In genomic region chr21:14740692-14741091, GRCh38 we compare ENCODE assay signal across 17 cellular contexts.
DNase-seq lines count a peak whose midpoint lies in the region; ATAC-seq and TF ChIP-seq lines count a peak whose summit lies in the region.
"Had no signal": no experiment of that assay in that cellular context is flagged by ENCODE, and none has a peak within 500 bp of the region (broad histone marks: within the 10 kb centered on the region; RNA-seq: fewer than 3 reads in every experiment).

No MANE protein-coding gene starts in this region.

- no peaks in the 10 kb centered on the region for H3K36me3 ChIP-seq in RWPE2 (ENCODE audit: low read depth)
- no peaks in the 10 kb centered on the region for H3K36me3 ChIP-seq in upper lobe of right lung
- H3K36me3 ChIP-seq: HAP-1 had no signal

- H3K9me3 Mint-ChIP-seq in activated naive CD8-positive, alpha-beta T cell treated with anti-CD3 and anti-CD28 coated beads, Interleukin-2, amount 50 U/mL, for 24 hours: no peaks in the 10 kb centered on the region

- peaks cover 2% of the 10 kb centered on the region for H3K27me3 Mint-ChIP-seq in activated naive CD8-positive, alpha-beta T cell treated with anti-CD3 and anti-CD28 coated beads, Interleukin-2, amount 50 U/mL, for 24 hours

- DNase-seq in HS-27A (ENCODE audit: low read depth) (peak; percentile 12), RWPE2 (ENCODE audit: low spot score) (no peak), dermis blood vessel endothelial cell (peak; percentile 20), lung microvascular endothelial cell (ENCODE audit: low read depth in 2 of 2) (peak; percentile 1 to 12), C1 segment of cervical spinal cord (lab: John Stamatoyannopoulos, UW) (no peak), upper lobe of right lung (no peak)
- DNase-seq in activated naive CD8-positive, alpha-beta T cell treated with anti-CD3 and anti-CD28 coated beads, Interleukin-2, amount 50 U/mL, for 24 hours: no peak
- DNase-seq: ACHN, AML-193, Caco-2, DMS153, Karpas-422, NCI-H1694, NCI-H2171, NCI-H774, SW 1271 had no signal

- H3K4me3 Mint-ChIP-seq in activated naive CD8-positive, alpha-beta T cell treated with anti-CD3 and anti-CD28 coated beads, Interleukin-2, amount 50 U/mL, for 24 hours: no peak overlapping the region

- peaks cover 20% of the 10 kb centered on the region for H3K4me1 Mint-ChIP-seq in activated naive CD8-positive, alpha-beta T cell treated with anti-CD3 and anti-CD28 coated beads, Interleukin-2, amount 50 U/mL, for 24 hours

- ATAC-seq in RWPE2 (ENCODE audit: low read depth): peak; percentile 78
- ATAC-seq in activated naive CD8-positive, alpha-beta T cell treated with anti-CD3 and anti-CD28 coated beads, Interleukin-2, amount 50 U/mL, for 24 hours: no peak
- no peak for ATAC-seq in upper lobe of right lung

- no peak overlapping the region for H3K4me3 ChIP-seq in RWPE2 (ENCODE audit: severe bottlenecking)
- H3K4me3 ChIP-seq in upper lobe of right lung: no peak overlapping the region
- H3K4me3 ChIP-seq: HAP-1 had no signal

- no peaks in the 10 kb centered on the region for H3K9me3 ChIP-seq in RWPE2 (ENCODE audit: severe bottlenecking)
- H3K9me3 ChIP-seq in upper lobe of right lung: no peaks in the 10 kb centered on the region
- H3K9me3 ChIP-seq: Caco-2, HAP-1 had no signal

- H3K27ac ChIP-seq in RWPE2 (ENCODE audit: poor library complexity, severe bottlenecking) (no peak overlapping the region), upper lobe of right lung (no peak overlapping the region)

- no peaks in the 10 kb centered on the region for H3K36me3 Mint-ChIP-seq in activated naive CD8-positive, alpha-beta T cell treated with anti-CD3 and anti-CD28 coated beads, Interleukin-2, amount 50 U/mL, for 24 hours (ENCODE audit: low read depth)

- peaks cover 13% of the 10 kb centered on the region for H3K4me1 ChIP-seq in RWPE2 (ENCODE audit: insufficient read depth, poor library complexity, severe bottlenecking)
- H3K4me1 ChIP-seq in upper lobe of right lung: no peaks in the 10 kb centered on the region
- H3K4me1 ChIP-seq: Caco-2, HAP-1 had no signal

- H3K27ac Mint-ChIP-seq in activated naive CD8-positive, alpha-beta T cell treated with anti-CD3 and anti-CD28 coated beads, Interleukin-2, amount 50 U/mL, for 24 hours: no peak overlapping the region

- intact Hi-C loops in upper lobe of right lung (cut with DNase I): no loop called here

- TF ChIP-seq CTCF in RWPE2 (IDR thresholded peaks at IDR 0.05; ENCODE audit: poor library complexity, severe bottlenecking) (no peak), upper lobe of right lung (IDR thresholded peaks at IDR 0.05) (no peak)

- H3K27me3 ChIP-seq in RWPE2 (ENCODE audit: insufficient read depth, poor library complexity, severe bottlenecking): no peaks in the 10 kb centered on the region
- no peaks in the 10 kb centered on the region for H3K27me3 ChIP-seq in upper lobe of right lung

Comparison
In these comparisons a context has a peak if more than half of its experiments do, and no peak if none do; other contexts are left out.
1. DNase-seq: peak in HS-27A (single experiment), dermis blood vessel endothelial cell (single experiment) and lung microvascular endothelial cell (2 of 2); none in RWPE2 (single experiment), C1 segment of cervical spinal cord (0 of 14), activated naive CD8-positive, alpha-beta T cell treated with anti-CD3 and anti-CD28 coated beads, Interleukin-2, amount 50 U/mL, for 24 hours (single experiment) and upper lobe of right lung (single experiment).